14 cellular contexts compared by ENCODE assay signal in genomic region chr11:9982127-9982795, GRCh38.
DNase-seq lines count a peak whose midpoint lies in the region; ATAC-seq, FAIRE-seq and TF ChIP-seq lines count a peak whose summit lies in the region.
"Had no signal": no experiment of that assay in that cellular context is flagged by ENCODE, and none has a peak within 500 bp of the region (broad histone marks: within the 10 kb centered on the region; RNA-seq: fewer than 3 reads in every experiment).

No MANE protein-coding gene starts in this region.

- H3K36me3 ChIP-seq in A673 (ENCODE audit: insufficient read depth, low read length, poor library complexity, severe bottlenecking): no peaks in the 10 kb centered on the region
- no peaks in the 10 kb centered on the region for H3K36me3 ChIP-seq in astrocyte (ENCODE audit: insufficient read depth, low read length)

- no peaks in the 10 kb centered on the region for H3K27me3 Mint-ChIP-seq in astrocyte (ENCODE audit: low read depth, unreplicated experiment)
- H3K27me3 Mint-ChIP-seq: progenitor cell of endocrine pancreas had no signal

- H3K27ac ChIP-seq in A673 (ENCODE audit: low read depth, low read length, poor library complexity, severe bottlenecking): peak overlapping the region; percentile 80
- peak overlapping the region; percentile 82 for H3K27ac ChIP-seq in astrocyte (ENCODE audit: low read depth, low read length)
- H3K27ac ChIP-seq: BLaER1 treated with 17β-estradiol and CSF1 and Interleukin-3, amounts not matched to agents 10 nM and 100 nM had no signal

- H3K9me3 Mint-ChIP-seq in astrocyte (ENCODE audit: unreplicated experiment): peaks cover 3% of the 10 kb centered on the region
- H3K9me3 Mint-ChIP-seq: activated naive CD4-positive, alpha-beta T cell treated with anti-CD3 and anti-CD28 coated beads for 36 hours had no signal

- FAIRE-seq in astrocyte (lab: Jason Lieb, UNC): peak; percentile 62
- FAIRE-seq: GM12878 had no signal

- H3K9ac ChIP-seq in astrocyte (ENCODE audit: low read length): peak overlapping the region; percentile 72
- H3K9ac ChIP-seq: BLaER1 treated with 17β-estradiol and CSF1 and Interleukin-3, amounts not matched to agents 10 nM and 100 nM had no signal

- H3K4me1 ChIP-seq in A673 (ENCODE audit: insufficient read depth, low read length, poor library complexity, severe bottlenecking): peaks cover 11% of the 10 kb centered on the region
- H3K4me1 ChIP-seq in astrocyte (ENCODE audit: insufficient read depth, low read length): peaks cover 26% of the 10 kb centered on the region

- BruUV-seq in A673 (replicated peaks; lab: Mats Ljungman, UMichigan): no TSS peak

- no peak overlapping the region for H3K4me3 Mint-ChIP-seq in astrocyte (ENCODE audit: unreplicated experiment)
- H3K4me3 Mint-ChIP-seq: activated naive CD4-positive, alpha-beta T cell treated with anti-CD3 and anti-CD28 coated beads for 36 hours had no signal

- no peak overlapping the region for H2AFZ ChIP-seq in astrocyte (ENCODE audit: low read depth, low read length)

- H3K27me3 ChIP-seq in A673 (replicated peaks; ENCODE audit: insufficient read depth, low read depth, low read length, poor library complexity): no peaks in the 10 kb centered on the region
- no peaks in the 10 kb centered on the region for H3K27me3 ChIP-seq in astrocyte (ENCODE audit: insufficient read depth, low read length)
- H3K27me3 ChIP-seq: BLaER1 treated with 17β-estradiol and CSF1 and Interleukin-3, amounts not matched to agents 10 nM and 100 nM had no signal

- TF ChIP-seq CTCF in A673 (conservative IDR thresholded peaks at IDR 0.05; ENCODE audit: low read depth, low read length) (no peak), astrocyte (IDR thresholded peaks at IDR 0.05; ENCODE audit: insufficient read depth, low read depth, low read length) (no peak)

- H3K4me2 ChIP-seq in astrocyte (ENCODE audit: low read length): peak overlapping the region; percentile 66
- H3K4me2 ChIP-seq: BLaER1 treated with 17β-estradiol and CSF1 and Interleukin-3, amounts not matched to agents 10 nM and 100 nM had no signal

- DNase-seq in A673 (ENCODE audit: low spot score) (no peak), H4 (ENCODE audit: low spot score) (peak; percentile 26), astrocyte (ENCODE audit: low read depth) (peak; percentile 41), hippocampal formation (lab: John Stamatoyannopoulos, UW) (peak; percentile 5 to 7), OCI-M2 (lab: John Stamatoyannopoulos, UW; ENCODE audit: unreplicated experiment) (no peak)
- DNase-seq: activated CD4-positive, alpha-beta T cell treated with anti-CD3 and anti-CD28 coated beads for 4 hours; activated naive CD4-positive, alpha-beta T cell treated with anti-CD3 and anti-CD28 coated beads for 36 hours; SHP77 treated with DMSO at 0.1 percent for 48 hours had no signal

- POLR2A ChIA-PET in A673 (lab: Charles Lee; ENCODE audit: low non-redundant PET): interaction anchor here (0.6 kb wide), 5 partner anchors 153 to 835 kb away, joined by 3 to 4 read pairs (median 3); no protein-coding TSS in a partner anchor

- no peaks in the 10 kb centered on the region for H4K20me1 ChIP-seq in astrocyte (ENCODE audit: insufficient read depth, low read length)
- H4K20me1 ChIP-seq: BLaER1 treated with 17β-estradiol and CSF1 and Interleukin-3, amounts not matched to agents 10 nM and 100 nM had no signal

- peaks cover 22% of the 10 kb centered on the region for H3K36me3 Mint-ChIP-seq in astrocyte (ENCODE audit: low read depth, unreplicated experiment)

- intact Hi-C loops in A673 (cut with micrococcal nuclease; ENCODE audit: unreplicated experiment): no loop called here

- H3K4me3 ChIP-seq in A673 (ENCODE audit: low read depth, low read length, poor library complexity, severe bottlenecking) (no peak overlapping the region), astrocyte (ENCODE audit: insufficient read depth, low read depth, low read length) (no peak overlapping the region)
- H3K4me3 ChIP-seq: BLaER1 treated with 17β-estradiol and CSF1 and Interleukin-3, amounts not matched to agents 10 nM and 100 nM; GM12878 had no signal

- H3K9me3 ChIP-seq in A673 (ENCODE audit: low read depth, low read length, poor library complexity, severe bottlenecking) (no peaks in the 10 kb centered on the region), astrocyte (ENCODE audit: insufficient read depth, low read depth, low read length) (no peaks in the 10 kb centered on the region)

- peaks cover 31% of the 10 kb centered on the region for H3K4me1 Mint-ChIP-seq in astrocyte (ENCODE audit: low read depth, unreplicated experiment)

- ATAC-seq in HG03159 (IDR thresholded peaks at IDR 0.05; ENCODE audit: unreplicated experiment): no peak
- ATAC-seq in GM18867 (IDR thresholded peaks at IDR 0.05; ENCODE audit: unreplicated experiment): no peak
- no peak for ATAC-seq in esophagus mucosa
- ATAC-seq: GM12878 had no signal

- CTCF ChIA-PET in A673 (lab: Charles Lee): interaction anchor here (0.8 to 1.4 kb wide), 2 partner anchors 9 to 322 kb away, joined by 3 to 4 read pairs; no protein-coding TSS in a partner anchor

- H3K79me2 ChIP-seq in astrocyte (ENCODE audit: insufficient read depth, low read length): no peaks in the 10 kb centered on the region

- peak overlapping the region; percentile 64 for H3K27ac Mint-ChIP-seq in astrocyte (ENCODE audit: unreplicated experiment)
- H3K27ac Mint-ChIP-seq: activated naive CD4-positive, alpha-beta T cell treated with anti-CD3 and anti-CD28 coated beads for 36 hours had no signal

Comparison
In these comparisons a context has a peak if more than half of its experiments do, and no peak if none do; other contexts are left out.
1. DNase-seq: peak in H4 (single experiment), astrocyte (single experiment) and hippocampal formation (2 of 2); none in A673 (single experiment) and OCI-M2 (single experiment).